ENCODE assay signal across 8 cellular contexts in genomic region chr14:23929822-23930294, GRCh38. TPM values are rescaled to one million over a fixed set of nuclear protein-coding genes. Genes with fewer than 3 reads are reported as not detected.
DNase-seq lines count a peak whose midpoint lies in the region; ATAC-seq and TF ChIP-seq lines count a peak whose summit lies in the region.

No MANE protein-coding gene starts in this region.

- 30 to 46% methylated on average over 2 to 3 of the region's 3 CpGs for WGBS in endodermal cell (ENCODE audit: insufficient coverage in 1 of 2, insufficient read length in 1 of 2), 2 experiments

- H3K27ac ChIP-seq in endodermal cell (ENCODE audit: low read depth, low read length): no peak overlapping the region

- H3K4me3 Mint-ChIP-seq in endodermal cell: no peak overlapping the region

- DNase-seq in DMS153 (lab: John Stamatoyannopoulos, UW) (peak; percentile 33), NCI-H510A (lab: John Stamatoyannopoulos, UW) (peak; percentile 5), endodermal cell (peak; percentile 96), midbrain (lab: John Stamatoyannopoulos, UW) (peak; percentile 79)
- DNase-seq in activated CD8-positive, alpha-beta memory T cell treated with anti-CD3 and anti-CD28 coated beads for 48 hours (ENCODE audit: low read depth in 2 of 3, low spot score in 2 of 3): peak; percentile 49 to 94 (median 80)
- DNase-seq in stimulated activated CD8-positive, alpha-beta memory T cell treated with anti-CD3 and anti-CD28 coated beads, Interleukin-4, amount 100 ng/mL, for 1 hour (ENCODE audit: low read depth in 2 of 2, low spot score in 1 of 2): peak; percentile 79 to 85

- no peaks in the 10 kb centered on the region for H3K9me3 ChIP-seq in endodermal cell (ENCODE audit: control insufficient read depth, low read length)

- peak; percentile 91 for TF ChIP-seq CTCF in endodermal cell (conservative IDR thresholded peaks at IDR 0.05)

- H3K9ac ChIP-seq in endodermal cell (ENCODE audit: extremely low read depth, low read length, poor library complexity, severe bottlenecking): no peak overlapping the region

- no peaks in the 10 kb centered on the region for H3K27me3 ChIP-seq in endodermal cell (ENCODE audit: control insufficient read depth, insufficient read depth, low read length, poor library complexity, severe bottlenecking)

- no peak overlapping the region for H3K4me3 ChIP-seq in endodermal cell (ENCODE audit: low read length)

- ATAC-seq in HG02610 (IDR thresholded peaks at IDR 0.05; ENCODE audit: unreplicated experiment) (peak; percentile 57), HG02938 (IDR thresholded peaks at IDR 0.05; ENCODE audit: unreplicated experiment) (no peak)

- no peaks in the 10 kb centered on the region for H3K36me3 Mint-ChIP-seq in endodermal cell (ENCODE audit: low read depth)

- no peak overlapping the region for H3K27ac Mint-ChIP-seq in endodermal cell

- H3K4me1 Mint-ChIP-seq in endodermal cell: peaks cover 2% of the 10 kb centered on the region

- peaks cover 11% of the 10 kb centered on the region for H3K27me3 Mint-ChIP-seq in endodermal cell (ENCODE audit: insufficient read depth)

- H3K36me3 ChIP-seq in endodermal cell (ENCODE audit: control insufficient read depth, insufficient read depth, low read length): no peaks in the 10 kb centered on the region

- no peaks in the 10 kb centered on the region for H3K4me1 ChIP-seq in endodermal cell (ENCODE audit: control insufficient read depth, insufficient read depth, low read length)

- peaks cover 3% of the 10 kb centered on the region for H3K9me3 Mint-ChIP-seq in endodermal cell

RNA-seq across cellular contexts. Expression of gene DHRS4, which starts 23.7 kb away (rescaled TPM):
- total RNA-seq in endodermal cell: 10 to 100 TPM; 18.3 to 20.9 TPM
- 13.4 TPM for polyA plus RNA-seq in endodermal cell (2013, experiment 1 of 2)
- 11.0 TPM for polyA plus RNA-seq in endodermal cell (2013, experiment 2 of 2)

RNA-seq across cellular contexts. Expression of gene DHRS4L2, which starts 58.9 kb away (rescaled TPM):
- total RNA-seq in endodermal cell: 10 to 100 TPM; 16.7 to 17.3 TPM
- polyA plus RNA-seq in endodermal cell (2013, experiment 1 of 2): 12.6 TPM
- 11.5 TPM for polyA plus RNA-seq in endodermal cell (2013, experiment 2 of 2)

Comparison
In these comparisons a context has a peak if more than half of its experiments do, and no peak if none do; other contexts are left out.
1. DNase-seq: peak in every context shown above with its lines; median percentile 96 in endodermal cell; 82 in stimulated activated CD8-positive, alpha-beta memory T cell treated with anti-CD3 and anti-CD28 coated beads, Interleukin-4, amount 100 ng/mL, for 1 hour; 80 in activated CD8-positive, alpha-beta memory T cell treated with anti-CD3 and anti-CD28 coated beads for 48 hours; 79 in midbrain; 33 in DMS153; 5 in NCI-H510A.